10 cellular contexts compared by ENCODE assay signal in the genomic region with DNA sequence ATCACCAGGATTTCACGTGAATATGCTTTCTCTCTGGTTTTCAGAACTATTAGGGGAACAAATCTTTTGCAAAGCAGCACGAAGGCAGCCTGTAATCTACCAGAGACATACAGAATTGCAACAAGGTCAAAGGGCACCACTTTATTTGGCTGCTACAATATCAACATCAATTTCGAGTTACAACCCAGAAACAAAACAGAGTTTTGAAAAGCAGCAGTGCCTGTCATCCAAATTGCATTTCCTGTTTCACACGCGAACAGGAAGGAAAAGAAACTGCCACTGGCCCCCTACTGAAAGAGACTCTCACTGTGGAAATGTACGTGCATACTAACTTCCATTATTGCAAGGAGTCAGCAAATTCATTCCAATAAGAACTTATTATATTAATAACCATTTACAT. TPM values are rescaled to one million over a fixed set of nuclear protein-coding genes. Genes with fewer than 3 reads are reported as not detected.
DNase-seq lines count a peak whose midpoint lies in the region; ATAC-seq and TF ChIP-seq lines count a peak whose summit lies in the region.
"Had no signal": no experiment of that assay in that cellular context is flagged by ENCODE, and none has a peak within 500 bp of the region (broad histone marks: within the 10 kb centered on the region; RNA-seq: fewer than 3 reads in every experiment).

No MANE protein-coding gene starts in this region.

- TF ChIP-seq CTCF in chondrocyte (IDR thresholded peaks at IDR 0.05) (peak; percentile 10), tibial artery (IDR thresholded peaks at IDR 0.05) (no peak)

- no peaks in the 10 kb centered on the region for H3K9me3 Mint-ChIP-seq in activated naive CD4-positive, alpha-beta T cell treated with anti-CD3 and anti-CD28 coated beads for 36 hours
- H3K9me3 Mint-ChIP-seq in chondrocyte (ENCODE audit: low read depth) = no peaks in the 10 kb centered on the region
- no peaks in the 10 kb centered on the region for H3K9me3 Mint-ChIP-seq in stimulated activated memory B cell treated with anti-CD40 and anti-IgM and Interleukin-4, amounts not matched to agents 10 μg/mL and 1 μg/mL and 100 μg/mL, for 72 hours

- intact Hi-C loops in activated naive CD4-positive, alpha-beta T cell treated with anti-CD3 and anti-CD28 coated beads for 36 hours (cut with micrococcal nuclease) = loop anchor here (1.0 to 5.0 kb wide), 4 partner anchors 9 to 817 kb away; partner anchors contain the start of gene TAPT1
- intact Hi-C loops in tibial artery (cut with DNase I; ENCODE audit: low total_unique reads) = no loop called here

- no peaks in the 10 kb centered on the region for H3K36me3 Mint-ChIP-seq in activated naive CD4-positive, alpha-beta T cell treated with anti-CD3 and anti-CD28 coated beads for 36 hours (ENCODE audit: low read depth)
- H3K36me3 Mint-ChIP-seq in chondrocyte (ENCODE audit: low read depth) = no peaks in the 10 kb centered on the region
- no peaks in the 10 kb centered on the region for H3K36me3 Mint-ChIP-seq in stimulated activated memory B cell treated with anti-CD40 and anti-IgM and Interleukin-4, amounts not matched to agents 10 μg/mL and 1 μg/mL and 100 μg/mL, for 72 hours

- H3K4me3 ChIP-seq in tibial artery = no peak overlapping the region

- DNase-seq in activated naive CD4-positive, alpha-beta T cell treated with anti-CD3 and anti-CD28 coated beads for 36 hours = peak; percentile 52
- no peak for DNase-seq in activated naive CD4-positive, alpha-beta T cell (lab: John Stamatoyannopoulos, UW)
- DNase-seq in NCI-H748 (lab: John Stamatoyannopoulos, UW; ENCODE audit: unreplicated experiment) (peak; percentile 65), chondrocyte (ENCODE audit: low spot score) (no peak), iPS-NIHi7 (ENCODE audit: extremely low spot score) (no peak), tibial artery (no peak), kidney glomerular epithelial cell (lab: John Stamatoyannopoulos, UW) (no peak)
- DNase-seq: foreskin keratinocyte had no signal

- no peaks in the 10 kb centered on the region for H3K27me3 Mint-ChIP-seq in activated naive CD4-positive, alpha-beta T cell treated with anti-CD3 and anti-CD28 coated beads for 36 hours (ENCODE audit: low read depth)
- H3K27me3 Mint-ChIP-seq in chondrocyte (ENCODE audit: low read depth) = no peaks in the 10 kb centered on the region
- H3K27me3 Mint-ChIP-seq in stimulated activated memory B cell treated with anti-CD40 and anti-IgM and Interleukin-4, amounts not matched to agents 10 μg/mL and 1 μg/mL and 100 μg/mL, for 72 hours = no peaks in the 10 kb centered on the region

- H3K27ac ChIP-seq in tibial artery = peak overlapping the region in 1 of 2 donors; percentile 42
- H3K27ac ChIP-seq: foreskin keratinocyte had no signal

- peaks cover 0 to 70% (median 14%) of the 10 kb centered on the region in 4 donors for H3K4me1 ChIP-seq in tibial artery
- H3K4me1 ChIP-seq: foreskin keratinocyte had no signal

- H3K4me3 Mint-ChIP-seq in activated naive CD4-positive, alpha-beta T cell treated with anti-CD3 and anti-CD28 coated beads for 36 hours = peak overlapping the region; percentile 29
- no peak overlapping the region for H3K4me3 Mint-ChIP-seq in chondrocyte (ENCODE audit: unreplicated experiment)
- peak overlapping the region; percentile 23 for H3K4me3 Mint-ChIP-seq in stimulated activated memory B cell treated with anti-CD40 and anti-IgM and Interleukin-4, amounts not matched to agents 10 μg/mL and 1 μg/mL and 100 μg/mL, for 72 hours

- CTCF ChIA-PET in activated naive CD4-positive, alpha-beta T cell treated with anti-CD3 and anti-CD28 coated beads for 36 hours (lab: Charles Lee) = interaction anchor here (1.0 to 3.6 kb wide), 2 partner anchors 15 to 47 kb away, joined by 4 to 20 read pairs; no protein-coding TSS in a partner anchor

- H3K9me3 ChIP-seq in tibial artery = no peaks in the 10 kb centered on the region

- no peaks in the 10 kb centered on the region for H3K27me3 ChIP-seq in tibial artery

- H3K27ac Mint-ChIP-seq in activated naive CD4-positive, alpha-beta T cell treated with anti-CD3 and anti-CD28 coated beads for 36 hours = peak overlapping the region; percentile 68
- no peak overlapping the region for H3K27ac Mint-ChIP-seq in chondrocyte (ENCODE audit: unreplicated experiment)
- peak overlapping the region; percentile 11 for H3K27ac Mint-ChIP-seq in stimulated activated memory B cell treated with anti-CD40 and anti-IgM and Interleukin-4, amounts not matched to agents 10 μg/mL and 1 μg/mL and 100 μg/mL, for 72 hours

- peaks cover 40% of the 10 kb centered on the region for H3K4me1 Mint-ChIP-seq in activated naive CD4-positive, alpha-beta T cell treated with anti-CD3 and anti-CD28 coated beads for 36 hours (ENCODE audit: low read depth)
- peaks cover 43% of the 10 kb centered on the region for H3K4me1 Mint-ChIP-seq in chondrocyte (ENCODE audit: low read depth)
- H3K4me1 Mint-ChIP-seq in stimulated activated memory B cell treated with anti-CD40 and anti-IgM and Interleukin-4, amounts not matched to agents 10 μg/mL and 1 μg/mL and 100 μg/mL, for 72 hours = peaks cover 61% of the 10 kb centered on the region

- ATAC-seq in stimulated activated memory B cell treated with anti-CD40 and anti-IgM and Interleukin-4, amounts not matched to agents 10 μg/mL and 1 μg/mL and 100 μg/mL, for 72 hours = no peak
- ATAC-seq: foreskin keratinocyte, Right ventricle myocardium inferior had no signal

- H3K36me3 ChIP-seq in tibial artery = no peaks in the 10 kb centered on the region

RNA-seq across cellular contexts. Expression of gene C1QTNF7, which starts 17.1 kb away (rescaled TPM):
- total RNA-seq in activated naive CD4-positive, alpha-beta T cell treated with anti-CD3 and anti-CD28 coated beads for 36 hours = not detected
- 0.33 to 1.0 TPM (median 0.53 TPM) in 3 replicates for total RNA-seq in chondrocyte
- total RNA-seq: foreskin keratinocyte had no signal

RNA-seq across cellular contexts. Expression of gene CC2D2A, which starts 58.9 kb away (rescaled TPM):
- total RNA-seq in activated naive CD4-positive, alpha-beta T cell treated with anti-CD3 and anti-CD28 coated beads for 36 hours = not detected
- total RNA-seq in chondrocyte = 18.6 to 31.5 TPM (median 19.2 TPM) in 3 replicates

Comparison
In these comparisons a context has a peak if more than half of its experiments do, and no peak if none do; other contexts are left out.
1. DNase-seq: peak in activated naive CD4-positive, alpha-beta T cell treated with anti-CD3 and anti-CD28 coated beads for 36 hours (single experiment) and NCI-H748 (single experiment); none in activated naive CD4-positive, alpha-beta T cell (0 of 4), chondrocyte (single experiment), iPS-NIHi7 (single experiment), tibial artery (0 of 2) and kidney glomerular epithelial cell (single experiment).
2. RNA of gene CC2D2A, which starts 58.9 kb away (total RNA-seq): 18.6 to 31.5 TPM in chondrocyte; not detected in activated naive CD4-positive, alpha-beta T cell treated with anti-CD3 and anti-CD28 coated beads for 36 hours; every median in the first group is over 10 times any median in the second.